ENCODE assay signal across 20 cellular contexts in the genomic region with DNA sequence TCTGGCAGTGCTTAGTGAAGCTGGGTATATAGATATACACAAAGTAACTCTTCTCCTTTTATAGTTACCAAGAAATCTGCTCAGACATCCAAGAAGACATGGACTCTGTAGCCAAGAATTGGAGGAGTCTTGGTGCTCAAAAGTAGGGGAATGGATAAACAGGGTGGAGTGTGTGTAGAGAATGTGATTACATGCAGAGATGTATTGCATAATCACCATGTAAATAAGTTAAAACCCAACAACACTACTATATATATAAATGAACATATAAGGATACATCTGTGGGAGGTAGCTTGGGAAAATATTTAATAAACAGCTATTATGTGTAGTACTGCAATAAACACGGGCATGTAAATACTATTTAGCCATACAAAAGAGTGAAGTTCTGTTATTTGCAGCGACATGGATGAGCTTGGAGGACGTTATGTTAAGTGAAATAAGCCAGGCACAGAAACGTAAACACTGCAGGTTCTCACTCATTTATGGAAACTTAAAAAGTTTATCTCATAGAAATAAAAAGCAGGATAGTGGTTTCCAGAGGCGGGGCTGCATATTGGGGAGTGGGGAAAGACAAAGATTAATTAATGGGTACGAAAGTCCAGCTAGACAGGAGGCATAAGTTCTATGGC.
"Had no signal": no experiment of that assay in that cellular context is flagged by ENCODE, and none has a peak within 500 bp of the region (broad histone marks: within the 10 kb centered on the region; RNA-seq: fewer than 3 reads in every experiment).

No MANE protein-coding gene starts in this region.

- DNase-seq: KBM-7, MV-4-11, NCI-H1048, NCI-H1436, NCI-H187, NCI-H2029, NCI-H2081 treated with DMSO at 0.1 percent for 48 hours, NCI-H2171, NCI-H226, NCI-H446, NCI-H510A, NCI-H524 treated with DMSO at 0.1 percent for 48 hours, NCI-H69, NCI-H774, Right ventricle myocardium superior, RPMI8226, SIG-M5 had no signal

- FAIRE-seq: RCC 7860 had no signal

- H3K36me3 ChIP-seq: SJSA1 had no signal

- H3K27me3 ChIP-seq: SJSA1 had no signal

- H3K27ac ChIP-seq: SJSA1, SK-N-MC had no signal

- H3K4me3 ChIP-seq: SJSA1, SK-N-MC had no signal

- H3K4me1 ChIP-seq: SJSA1 had no signal

- H3K9me3 ChIP-seq: SJSA1 had no signal
